ENCODE assay signal across 28 cellular contexts in the genomic region with DNA sequence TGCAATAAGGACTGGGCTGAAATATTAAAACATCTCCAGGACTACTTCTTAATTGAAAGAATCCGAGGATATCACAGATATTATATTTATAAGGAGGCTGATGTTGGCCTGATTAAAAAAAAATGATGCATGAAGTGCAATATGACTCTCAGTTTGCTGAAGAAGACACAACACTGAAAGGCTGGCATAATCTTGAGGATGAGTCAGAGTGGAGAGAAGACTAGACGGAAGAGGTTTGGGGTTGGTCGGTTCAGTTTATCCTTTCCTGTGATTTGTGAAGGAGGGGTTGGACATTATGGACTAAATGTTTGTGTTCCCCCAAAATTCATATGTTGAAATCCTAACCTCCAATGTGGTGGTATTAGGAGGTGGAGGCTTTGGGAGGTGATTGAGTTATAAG.
"Had no signal": no experiment of that assay in that cellular context is flagged by ENCODE, and none has a peak within 500 bp of the region (broad histone marks: within the 10 kb centered on the region; RNA-seq: fewer than 3 reads in every experiment).

No MANE protein-coding gene starts in this region.

- DNase-seq: activated B cell treated with CpG ODN at 0.5 μM for 24 hours; activated CD4-positive, alpha-beta T cell treated with anti-CD3 and anti-CD28 coated beads for 1 hour; activated CD4-positive, alpha-beta T cell treated with anti-CD3 and anti-CD28 coated beads, Interleukin-2, amount 10 ng/mL, durations not matched to agents 24 days and 14 days; activated CD4-positive, alpha-beta T cell treated with anti-CD3 and anti-CD28 coated beads, Interleukin-2, amount 50 U/mL, for 48 hours; activated CD8-positive, alpha-beta memory T cell treated with anti-CD3 and anti-CD28 coated beads, Interleukin-2, amount 10 ng/mL, durations not matched to agents 7 days and 5 days; activated effector memory CD4-positive, alpha-beta T cell treated with Interleukin-2 at 50 U/mL for 16 hours; activated naive CD4-positive, alpha-beta T cell; activated T-cell treated with anti-CD3 and anti-CD28 coated beads, Interleukin-2, amount 50 U/mL, for 24 hours; amniotic stem cell; caudate nucleus; Kasumi-1; KBM-7; MG63; MV-4-11; NCI-H1105; NCI-H1436; NCI-H1694 treated with DMSO at 0.1 percent for 48 hours; NCI-H2029 treated with DMSO at 0.1 percent for 48 hours; NCI-H345; NCI-H510A; NCI-H526 treated with DMSO at 0.1 percent for 48 hours; NCI-H82; OCI-M1; Peyer's patch; SHP77; T-helper 17 cell; T-helper 9 cell had no signal

- ATAC-seq: activated CD8-positive, alpha-beta memory T cell treated with anti-CD3 and anti-CD28 coated beads, Interleukin-2, amount 10 ng/mL, durations not matched to agents 7 days and 5 days; T-helper 17 cell had no signal

- H3K4me3 ChIP-seq: MG63, Peyer's patch, SJSA1 had no signal
